In genomic region chr6:27608916-27609883, GRCh38 we compare ENCODE assay signal across 8 cellular contexts.
DNase-seq lines count a peak whose midpoint lies in the region; ATAC-seq and TF ChIP-seq lines count a peak whose summit lies in the region.

No MANE protein-coding gene starts in this region.

- H3K9me2 ChIP-seq in SU-DHL-6 (replicated peaks; ENCODE audit: insufficient read depth, low read length) = no peaks in the 10 kb centered on the region

- H3K9me3 ChIP-seq in SU-DHL-6 (ENCODE audit: insufficient read depth, low read length) (no peaks in the 10 kb centered on the region), adrenal gland (replicated peaks in 1 of 3) (no peaks in the 10 kb centered on the region)

- H3K27me3 ChIP-seq in HL-60 (ENCODE audit: insufficient read depth, poor library complexity, severe bottlenecking) (no peaks in the 10 kb centered on the region), SU-DHL-6 (ENCODE audit: low read length) (no peaks in the 10 kb centered on the region), adrenal gland (peaks cover 12% of the 10 kb centered on the region)

- H3K4me1 ChIP-seq in adrenal gland (replicated peaks in 1 of 2) = no peaks in the 10 kb centered on the region

- H3K36me3 ChIP-seq in SU-DHL-6 (ENCODE audit: low read length) = no peaks in the 10 kb centered on the region
- H3K36me3 ChIP-seq in adrenal gland (replicated peaks in 1 of 2) = no peaks in the 10 kb centered on the region

- intact Hi-C loops in adrenal gland (cut with DNase I) = no loop called here

- H3K27ac Mint-ChIP-seq in immature natural killer cell = no peak overlapping the region

- no peak overlapping the region for H3K4me3 Mint-ChIP-seq in immature natural killer cell

- TF ChIP-seq CTCF in HL-60 (IDR thresholded peaks at IDR 0.05; ENCODE audit: insufficient read depth, low read length) (peak; percentile 40), SU-DHL-6 (IDR thresholded peaks at IDR 0.05; ENCODE audit: insufficient read depth, low read length, poor library complexity, severe bottlenecking) (peak; percentile 95), adrenal gland (IDR thresholded peaks at IDR 0.05) (peak in 2 of 6 experiments; percentile 21 to 33)

- H3K4me2 ChIP-seq in SU-DHL-6 (ENCODE audit: low read depth, low read length, poor library complexity, severe bottlenecking) = no peak overlapping the region

- H2AFZ ChIP-seq in SU-DHL-6 (ENCODE audit: low read depth, low read length, severe bottlenecking) = peak overlapping the region; percentile 52

- H3K9ac ChIP-seq in SU-DHL-6 (ENCODE audit: low read length) = no peak overlapping the region

- H3K4me3 ChIP-seq in HL-60 (replicated peaks; ENCODE audit: insufficient read depth, low read length) = no peak overlapping the region
- H3K4me3 ChIP-seq in SU-DHL-6 (ENCODE audit: insufficient read depth, low read length, poor library complexity, severe bottlenecking) = no peak overlapping the region
- no peak overlapping the region for H3K4me3 ChIP-seq in adrenal gland

- H3K27ac ChIP-seq in HL-60 (replicated peaks) (no peak overlapping the region), SU-DHL-6 (ENCODE audit: low read depth, low read length) (no peak overlapping the region), adrenal gland (no peak overlapping the region)

- 48 to 52% (median 49%) methylated on average over 8 of the region's 8 CpGs for WGBS in adrenal gland, 4 donors

- peaks cover 20 to 31% (median 29%) of the 10 kb centered on the region in 3 donors for H3K27me3 Mint-ChIP-seq in immature natural killer cell (ENCODE audit: low read depth in 3 of 3)

- no peaks in the 10 kb centered on the region for H3F3A ChIP-seq in SU-DHL-6 (ENCODE audit: insufficient read depth)

- DNase-seq in D341Med (ENCODE audit: low spot score) (peak; percentile 65), HL-60 (ENCODE audit: low read depth in 1 of 2, low spot score in 1 of 2) (peak in 1 of 2 experiments; percentile 63), immature natural killer cell (peak in 2 of 3 donors; percentile 13 to 20), retina (no peak), adrenal gland (no peak), T-helper 9 cell (no peak)

- ATAC-seq in GM18907 (IDR thresholded peaks at IDR 0.05; ENCODE audit: unreplicated experiment) = no peak

- H3K4me1 Mint-ChIP-seq in immature natural killer cell = peaks cover 0 to 4% of the 10 kb centered on the region in 2 donors

- H4K20me1 ChIP-seq in SU-DHL-6 (ENCODE audit: low read depth, low read length) = no peaks in the 10 kb centered on the region

- TF ChIP-seq POLR2A in adrenal gland (IDR thresholded peaks at IDR 0.05) = no peak

- peaks cover 0 to 3% (median 0%) of the 10 kb centered on the region in 3 donors for H3K36me3 Mint-ChIP-seq in immature natural killer cell

- no peaks in the 10 kb centered on the region for H3K79me2 ChIP-seq in SU-DHL-6 (ENCODE audit: insufficient read depth, low read length)

- no peaks in the 10 kb centered on the region for H3K9me3 Mint-ChIP-seq in immature natural killer cell

Comparison
In these comparisons a context has a peak if more than half of its experiments do, and no peak if none do; other contexts are left out.
1. DNase-seq: peak in D341Med (single experiment) and immature natural killer cell (2 of 3); none in retina (single experiment), adrenal gland (0 of 7) and T-helper 9 cell (single experiment).